ENCODE assay signal across 6 cellular contexts in the genomic region with DNA sequence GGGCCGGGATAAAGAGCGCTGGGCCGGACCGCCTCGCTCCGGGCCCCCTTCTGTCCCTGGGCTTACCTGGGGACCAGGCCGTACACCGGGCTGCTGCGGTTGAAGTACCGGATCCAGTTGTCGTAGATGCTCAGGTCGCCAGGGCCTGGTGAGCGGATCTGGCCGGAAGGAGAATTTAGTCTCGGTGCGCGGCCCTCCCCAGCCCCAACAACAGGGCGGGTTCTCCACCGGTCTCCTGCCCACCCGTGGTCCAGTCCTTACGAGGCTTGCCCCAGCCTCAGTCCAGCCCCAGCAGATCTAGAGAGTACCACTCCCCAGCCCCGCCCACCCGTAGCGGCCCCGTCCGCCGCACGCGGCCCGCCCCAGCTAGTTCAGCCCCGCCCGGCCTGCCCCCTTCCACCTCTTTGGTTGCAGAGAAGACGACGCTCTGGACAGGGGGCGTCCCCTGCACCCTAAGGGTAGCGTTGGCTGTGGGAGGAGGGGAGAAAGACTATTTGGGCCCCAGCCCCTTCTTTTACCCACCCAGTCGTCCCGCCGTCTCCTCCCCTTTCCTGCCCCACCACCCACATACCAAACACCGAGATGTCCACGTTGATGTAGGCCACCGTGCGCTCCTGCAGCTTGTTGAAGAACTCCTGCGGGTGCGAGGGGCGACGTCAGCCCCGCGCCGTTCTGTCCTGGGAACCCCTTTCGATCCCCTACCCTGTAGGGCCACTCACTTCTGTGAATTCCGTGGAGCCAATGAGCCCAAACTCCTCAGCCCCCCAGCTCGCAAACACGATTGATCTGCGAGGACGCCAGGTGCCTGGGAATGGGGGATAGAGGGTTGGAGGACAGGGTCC. TPM values are rescaled to one million over a fixed set of nuclear protein-coding genes. Genes with fewer than 3 reads are reported as not detected.
A peak's percentile ranks its signal among the peaks of the same experiment; 100 is the strongest.
DNase-seq lines count a peak whose midpoint lies in the region; ATAC-seq and TF ChIP-seq lines count a peak whose summit lies in the region.

No MANE protein-coding gene starts in this region.

- no peaks in the 10 kb centered on the region for H3K27me3 ChIP-seq in stomach smooth muscle (ENCODE audit: control insufficient read depth in 1 of 2, insufficient read depth in 2 of 2, low read length in 2 of 2)

- H3K4me1 Mint-ChIP-seq in nephron progenitor cell: peaks cover 14% of the 10 kb centered on the region

- H3K27me3 Mint-ChIP-seq in nephron progenitor cell (ENCODE audit: low read depth, poor library complexity): peaks cover 9% of the 10 kb centered on the region

- peak overlapping the region; percentile 76 to 79 for H3K4me3 ChIP-seq in stomach smooth muscle (ENCODE audit: low read length in 2 of 2)

- peak; percentile 65 for ATAC-seq in left ventricle myocardium superior

- TF ChIP-seq CTCF in nephron progenitor cell (IDR thresholded peaks at IDR 0.05): no peak

- peaks cover 10 to 12% of the 10 kb centered on the region in 2 donors for H3K36me3 ChIP-seq in stomach smooth muscle (ENCODE audit: control insufficient read depth in 2 of 2, insufficient read depth in 2 of 2, low read length in 2 of 2)

- H3K4me3 Mint-ChIP-seq in nephron progenitor cell: no peak overlapping the region

- H3K27ac Mint-ChIP-seq in nephron progenitor cell: no peak overlapping the region

- peaks cover 22% of the 10 kb centered on the region for H3K4me1 ChIP-seq in stomach smooth muscle (ENCODE audit: control insufficient read depth, insufficient read depth, low read length)

- no peak overlapping the region for H3K27ac ChIP-seq in stomach smooth muscle (ENCODE audit: low read length)

- H3K9me3 ChIP-seq in stomach smooth muscle (ENCODE audit: control insufficient read depth in 2 of 2, low read length in 2 of 2): no peaks in the 10 kb centered on the region

- peaks cover 12% of the 10 kb centered on the region for H3K36me3 Mint-ChIP-seq in nephron progenitor cell (ENCODE audit: low read depth)

- peak; percentile 65 for DNase-seq in activated CD8-positive, alpha-beta memory T cell treated with anti-CD3 and anti-CD28 coated beads, Interleukin-2, amount 50 U/mL, for 48 hours
- DNase-seq in left ventricle myocardium superior (peak; percentile 65), nephron progenitor cell (no peak), HK-2 (ENCODE audit: unreplicated experiment) (no peak), OCI-M2 (lab: John Stamatoyannopoulos, UW; ENCODE audit: unreplicated experiment) (no peak)

- H3K9ac ChIP-seq in stomach smooth muscle (ENCODE audit: low read length in 2 of 2): peak overlapping the region; percentile 66 to 68

- H3K9me3 Mint-ChIP-seq in nephron progenitor cell: no peaks in the 10 kb centered on the region

- intact Hi-C loops in left ventricle myocardium superior (cut with micrococcal nuclease): no loop called here

RNA-seq across cellular contexts. Expression of a gene that starts 6.8 kb away (rescaled TPM):
- total RNA-seq in left ventricle myocardium superior: 7.5 TPM

RNA-seq across cellular contexts. Expression of a gene that starts 10.6 kb away (rescaled TPM):
- 5.3 TPM for total RNA-seq in left ventricle myocardium superior

RNA-seq across cellular contexts. Expression of a gene that starts 20.6 kb away (rescaled TPM):
- 19.3 TPM for total RNA-seq in left ventricle myocardium superior

RNA-seq across cellular contexts. Expression of a gene that starts 33.8 kb away (rescaled TPM):
- 115 TPM for total RNA-seq in left ventricle myocardium superior

RNA-seq across cellular contexts. Expression of a gene that starts 36.0 kb away (rescaled TPM):
- 1.3 TPM for total RNA-seq in left ventricle myocardium superior

Comparison
In these comparisons a context has a peak if more than half of its experiments do, and no peak if none do; other contexts are left out.
1. DNase-seq: peak in activated CD8-positive, alpha-beta memory T cell treated with anti-CD3 and anti-CD28 coated beads, Interleukin-2, amount 50 U/mL, for 48 hours (single experiment) and left ventricle myocardium superior (single experiment); none in nephron progenitor cell (single experiment), HK-2 (single experiment) and OCI-M2 (single experiment).